ENCODE assay signal across 9 cellular contexts in genomic region chr2:190511104-190511503, GRCh38. TPM values are rescaled to one million over a fixed set of nuclear protein-coding genes. Genes with fewer than 3 reads are reported as not detected.
DNase-seq lines count a peak whose midpoint lies in the region; ATAC-seq, FAIRE-seq and TF ChIP-seq lines count a peak whose summit lies in the region.
"Had no signal": no experiment of that assay in that cellular context is flagged by ENCODE, and none has a peak within 500 bp of the region (broad histone marks: within the 10 kb centered on the region; RNA-seq: fewer than 3 reads in every experiment).

No MANE protein-coding gene starts in this region.

- H3K36me3 Mint-ChIP-seq in nephron (ENCODE audit: low read depth): peaks cover 4% of the 10 kb centered on the region

- peaks cover 9% of the 10 kb centered on the region for H3K4me1 Mint-ChIP-seq in nephron

- TF ChIP-seq CTCF in cardiac fibroblast (IDR thresholded peaks at IDR 0.05; ENCODE audit: low read depth, low read length) (peak; percentile 26), nephron (IDR thresholded peaks at IDR 0.05; ENCODE audit: unreplicated experiment in 3 of 3) (peak; percentile 68 to 71 (median 69))

- no peaks in the 10 kb centered on the region for H3K9me3 Mint-ChIP-seq in nephron
- H3K9me3 Mint-ChIP-seq: IgD-negative memory B cell had no signal

- DNase-seq in Daoy (ENCODE audit: low read depth): peak; percentile 16
- peak; percentile 16 for DNase-seq in NCI-H2029 (lab: John Stamatoyannopoulos, UW)
- DNase-seq in cardiac fibroblast (ENCODE audit: low read depth in 2 of 2): peak; percentile 64 to 71
- no peak for DNase-seq in small intestine

- H3K27me3 Mint-ChIP-seq in nephron (ENCODE audit: low read depth): no peaks in the 10 kb centered on the region
- H3K27me3 Mint-ChIP-seq: IgD-negative memory B cell had no signal

- no peaks in the 10 kb centered on the region for H3K27me3 ChIP-seq in small intestine (ENCODE audit: control insufficient read depth in 2 of 2, insufficient read depth in 2 of 2, low read length in 2 of 2)

- H3K4me3 ChIP-seq in cardiac fibroblast (replicated peaks in 1 of 2; ENCODE audit: low read depth in 2 of 2, low read length in 2 of 2) (no peak overlapping the region), small intestine (ENCODE audit: low read depth in 1 of 2, low read length in 2 of 2) (no peak overlapping the region)

- ATAC-seq in GM18873 (IDR thresholded peaks at IDR 0.05; ENCODE audit: low FRiP score, unreplicated experiment) (no peak), HG02884 (IDR thresholded peaks at IDR 0.05; ENCODE audit: unreplicated experiment) (no peak), HG03139 (IDR thresholded peaks at IDR 0.05; ENCODE audit: unreplicated experiment) (no peak)

- H3K27ac Mint-ChIP-seq in nephron: peak overlapping the region in 2 of 3 experiments; percentile 62 to 69

- 45 to 68% (median 64%) methylated on average over 2 of the region's 2 CpGs for WGBS in small intestine, 3 donors

- FAIRE-seq in small intestine (lab: Jason Lieb, UNC): no peak

- no peaks in the 10 kb centered on the region for H3K4me1 ChIP-seq in small intestine (ENCODE audit: control insufficient read depth in 2 of 2, insufficient read depth in 1 of 2, low read depth in 1 of 2, low read length in 1 of 2)

- no peaks in the 10 kb centered on the region for H3K9me3 ChIP-seq in small intestine (ENCODE audit: control insufficient read depth, low read depth)

- H3K4me3 Mint-ChIP-seq in nephron: no peak overlapping the region
- H3K4me3 Mint-ChIP-seq: IgD-negative memory B cell had no signal

- no peak overlapping the region for H3K27ac ChIP-seq in small intestine (ENCODE audit: low read depth in 1 of 2, low read length in 1 of 2)

- no peaks in the 10 kb centered on the region for H3K36me3 ChIP-seq in small intestine (ENCODE audit: control insufficient read depth in 2 of 2, insufficient read depth in 2 of 2, low read length in 2 of 2)

RNA-seq across cellular contexts. Expression of gene NEMP2, which starts 23.4 kb away (rescaled TPM):
- total RNA-seq in Daoy (2014; rRNA removed; shearing (Covaris generic)): 6.7 and 20.0 TPM in 2 replicates
- 1 to 10 TPM in 1 of 3 donors, under 1 TPM in 2; 0.45 to 1.4 (median 0.54) TPM for polyA plus RNA-seq in small intestine
